ENCODE assay signal across 9 cellular contexts in the genomic region with DNA sequence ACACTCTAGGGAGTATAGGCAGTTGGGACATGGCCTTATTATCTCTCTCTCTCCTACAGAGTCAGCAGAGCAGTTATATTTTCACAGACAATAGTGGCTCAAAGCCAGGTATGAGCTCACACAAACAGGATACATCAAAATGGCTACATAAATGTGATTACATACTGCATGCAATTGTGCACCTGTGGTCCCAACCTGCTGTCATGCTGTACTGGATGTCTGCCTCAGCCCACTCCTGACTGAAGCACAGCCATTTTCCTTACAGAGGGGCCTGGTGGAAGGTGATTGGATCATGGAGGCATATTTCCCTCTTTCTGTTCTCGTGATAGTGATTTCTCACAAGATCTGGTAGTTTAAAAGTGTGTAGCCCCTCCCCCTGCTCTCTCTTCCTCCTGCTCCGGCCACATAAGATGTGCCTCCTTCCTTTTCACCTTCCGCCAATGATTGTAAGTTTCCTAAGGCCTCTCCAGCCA. TPM values are rescaled to one million over a fixed set of nuclear protein-coding genes. Genes with fewer than 3 reads are reported as not detected.
DNase-seq lines count a peak whose midpoint lies in the region; ATAC-seq and TF ChIP-seq lines count a peak whose summit lies in the region.
"Had no signal": no experiment of that assay in that cellular context is flagged by ENCODE, and none has a peak within 500 bp of the region (broad histone marks: within the 10 kb centered on the region; RNA-seq: fewer than 3 reads in every experiment).

No MANE protein-coding gene starts in this region.

- no peak overlapping the region for H3K9ac ChIP-seq in fibroblast of lung (ENCODE audit: insufficient read depth, low read length)
- no peak overlapping the region for H3K9ac ChIP-seq in neuronal stem cell (ENCODE audit: low read depth, low read length, poor library complexity)

- H3K4me1 ChIP-seq in A673 (ENCODE audit: insufficient read depth, low read length, poor library complexity, severe bottlenecking) = no peaks in the 10 kb centered on the region
- no peaks in the 10 kb centered on the region for H3K4me1 ChIP-seq in SJCRH30
- H3K4me1 ChIP-seq in fibroblast of lung (ENCODE audit: control insufficient read depth, extremely low read depth, insufficient read depth, low read length) = no peaks in the 10 kb centered on the region
- no peaks in the 10 kb centered on the region for H3K4me1 ChIP-seq in neuronal stem cell (ENCODE audit: control insufficient read depth in 2 of 2, insufficient read depth in 1 of 2, low read depth in 1 of 2, low read length in 2 of 2)

- H2BK15ac ChIP-seq in neuronal stem cell (ENCODE audit: low read length) = no peak overlapping the region

- H3K36me3 ChIP-seq in A673 (ENCODE audit: insufficient read depth, low read length, poor library complexity, severe bottlenecking) (no peaks in the 10 kb centered on the region), SJCRH30 (no peaks in the 10 kb centered on the region), fibroblast of lung (ENCODE audit: control insufficient read depth, insufficient read depth, low read length) (no peaks in the 10 kb centered on the region), neuronal stem cell (replicated peaks in 1 of 2; ENCODE audit: control insufficient read depth in 2 of 2, insufficient read depth in 2 of 2, low read length in 2 of 2) (no peaks in the 10 kb centered on the region)
- H3K36me3 ChIP-seq: heart right ventricle had no signal

- no peak overlapping the region for H2AK5ac ChIP-seq in neuronal stem cell (ENCODE audit: low read depth, low read length)

- no peaks in the 10 kb centered on the region for H3K79me2 ChIP-seq in fibroblast of lung (ENCODE audit: control insufficient read depth, insufficient read depth, low read length)

- CTCF ChIA-PET in A673 (lab: Charles Lee) = no interaction called here

- peak; percentile 31 for DNase-seq in A673 (ENCODE audit: low spot score)
- DNase-seq in DMS53 treated with DMSO at 0.1 percent for 48 hours (lab: John Stamatoyannopoulos, UW; ENCODE audit: unreplicated experiment) = peak; percentile 3
- peak; percentile 18 to 51 for DNase-seq in SJCRH30
- peak; percentile 11 to 22 for DNase-seq in fibroblast of lung (ENCODE audit: low read depth in 2 of 2)
- DNase-seq in lower leg skin (ENCODE audit: low spot score in 2 of 2) = no peak
- DNase-seq in neuronal stem cell (ENCODE audit: low spot score) = no peak
- no peak for DNase-seq in substantia nigra (lab: John Stamatoyannopoulos, UW)
- DNase-seq: heart right ventricle had no signal

- H3K14ac ChIP-seq in neuronal stem cell (ENCODE audit: low read length) = no peak overlapping the region

- H3K27ac ChIP-seq in A673 (ENCODE audit: low read depth, low read length, poor library complexity, severe bottlenecking) (no peak overlapping the region), SJCRH30 (no peak overlapping the region), fibroblast of lung (ENCODE audit: insufficient read depth, low read length) (no peak overlapping the region), neuronal stem cell (replicated peaks; ENCODE audit: low read length) (no peak overlapping the region), substantia nigra (ENCODE audit: low read depth, low read length, poor library complexity, severe bottlenecking) (no peak overlapping the region)

- no peaks in the 10 kb centered on the region for H3K27me3 ChIP-seq in A673 (replicated peaks; ENCODE audit: insufficient read depth, low read depth, low read length, poor library complexity)
- H3K27me3 ChIP-seq in SJCRH30 = no peaks in the 10 kb centered on the region
- H3K27me3 ChIP-seq in fibroblast of lung (ENCODE audit: control insufficient read depth, insufficient read depth, low read length) = no peaks in the 10 kb centered on the region
- no peaks in the 10 kb centered on the region for H3K27me3 ChIP-seq in neuronal stem cell (ENCODE audit: control insufficient read depth in 3 of 3, insufficient read depth in 3 of 3, low read depth in 1 of 3, low read length in 3 of 3)
- H3K27me3 ChIP-seq: heart right ventricle had no signal

- H3K23ac ChIP-seq in neuronal stem cell (ENCODE audit: low read depth, low read length, poor library complexity) = no peak overlapping the region

- no peaks in the 10 kb centered on the region for H3K79me1 ChIP-seq in neuronal stem cell (ENCODE audit: low read depth, low read length)

- 79 to 80% methylated on average over 3 of the region's 3 CpGs for WGBS in lower leg skin, 2 donors
- WGBS in neuronal stem cell (ENCODE audit: extremely low coverage in 2 of 2, insufficient read length in 2 of 2, insufficient replicate concordance in 1 of 2), 2 donors = no CpG with 5 or more reads among the region's 3 CpGs

- H4K8ac ChIP-seq in neuronal stem cell (ENCODE audit: low read depth, low read length) = no peak overlapping the region

- no peak overlapping the region for H2BK120ac ChIP-seq in neuronal stem cell (ENCODE audit: low read depth, low read length)

- H2AFZ ChIP-seq in fibroblast of lung (ENCODE audit: low read length) (peak overlapping the region; percentile 37), neuronal stem cell (ENCODE audit: low read length) (no peak overlapping the region)

- BruUV-seq in A673 (replicated peaks; lab: Mats Ljungman, UMichigan) = no TSS peak

- ATAC-seq in HG03442 (IDR thresholded peaks at IDR 0.05; ENCODE audit: unreplicated experiment) = no peak

- H2BK5ac ChIP-seq in neuronal stem cell (ENCODE audit: low read length) = no peak overlapping the region

- peaks cover 5% of the 10 kb centered on the region for H3K9me3 ChIP-seq in A673 (ENCODE audit: low read depth, low read length, poor library complexity, severe bottlenecking)
- peaks cover 6% of the 10 kb centered on the region; the same call in 1 of the 2 replicates for H3K9me3 ChIP-seq in SJCRH30 (replicated peaks)
- H3K9me3 ChIP-seq in fibroblast of lung (ENCODE audit: control insufficient read depth, insufficient read depth, low read depth, low read length) = no peaks in the 10 kb centered on the region
- H3K9me3 ChIP-seq in neuronal stem cell (replicated peaks in 1 of 2; ENCODE audit: control insufficient read depth in 2 of 2, insufficient read depth in 1 of 2, low read depth in 1 of 2, low read length in 2 of 2) = peaks cover 0 to 8% of the 10 kb centered on the region in 2 donors

- H2BK12ac ChIP-seq in neuronal stem cell (ENCODE audit: low read length) = no peak overlapping the region

- TF ChIP-seq POLR2A in lower leg skin (IDR thresholded peaks at IDR 0.05) = no peak

- H3K4me2 ChIP-seq in fibroblast of lung (ENCODE audit: extremely low read depth, insufficient read depth, low read length) (no peak overlapping the region), neuronal stem cell (ENCODE audit: insufficient read depth, low read length, poor library complexity, severe bottlenecking) (no peak overlapping the region)

- no peak overlapping the region for H4K91ac ChIP-seq in neuronal stem cell (ENCODE audit: low read depth, low read length, poor library complexity)

- no peak overlapping the region for H3K4ac ChIP-seq in neuronal stem cell (ENCODE audit: low read length)

- TF ChIP-seq CTCF in A673 (conservative IDR thresholded peaks at IDR 0.05; ENCODE audit: low read depth, low read length) = no peak
- no peak for TF ChIP-seq CTCF in fibroblast of lung (conservative IDR thresholded peaks at IDR 0.05 in 1 of 2, IDR thresholded peaks at IDR 0.05 in 1 of 2; ENCODE audit: low read depth in 1 of 2, low read length in 2 of 2)
- TF ChIP-seq CTCF in lower leg skin (IDR thresholded peaks at IDR 0.05) = no peak

- no peaks in the 10 kb centered on the region for H4K20me1 ChIP-seq in fibroblast of lung (ENCODE audit: control insufficient read depth, extremely low read depth, insufficient read depth, low read length)

- H3K4me3 ChIP-seq in A673 (ENCODE audit: low read depth, low read length, poor library complexity, severe bottlenecking) = no peak overlapping the region
- no peak overlapping the region for H3K4me3 ChIP-seq in SJCRH30
- no peak overlapping the region for H3K4me3 ChIP-seq in fibroblast of lung (replicated peaks in 1 of 4; ENCODE audit: control extremely low read depth in 1 of 4, insufficient read depth in 1 of 4, low read depth in 3 of 4, low read length in 4 of 4)
- no peak overlapping the region for H3K4me3 ChIP-seq in lower leg skin (ENCODE audit: low read depth, poor library complexity, severe bottlenecking)
- H3K4me3 ChIP-seq in neuronal stem cell (ENCODE audit: low read length in 2 of 2) = no peak overlapping the region

- H3K18ac ChIP-seq in neuronal stem cell (ENCODE audit: low read length) = no peak overlapping the region

- POLR2A ChIA-PET in A673 (lab: Charles Lee; ENCODE audit: low non-redundant PET) = no interaction called here

- intact Hi-C loops in A673 (cut with micrococcal nuclease; ENCODE audit: unreplicated experiment) = no loop called here
- intact Hi-C loops in lower leg skin (cut with DNase I; ENCODE audit: low total_unique reads) = no loop called here

RNA-seq across cellular contexts. Expression of gene SAMHD1, which starts 37.0 kb away (rescaled TPM):
- total RNA-seq in A673 (2021) (10.0 and 10.9 TPM in 2 replicates), fibroblast of lung (29.5 and 47.2 TPM in 2 replicates), lower leg skin (100 to 1,000 TPM in 1 of 4 donors, 10 to 100 TPM in 3; 29.4 to 109 (median 38.3) TPM)
- 10.1 and 11.9 TPM in 2 replicates for total RNA-seq in SJCRH30 (2014; rRNA removed; shearing (Covaris generic))
- 25.9 and 34.2 TPM in 2 replicates for polyA plus RNA-seq in fibroblast of lung
- 28.8 and 29.1 TPM in 2 replicates for polyA plus RNA-seq in fibroblast of lung (2012)
- polyA minus RNA-seq in fibroblast of lung (ENCODE audit: low replicate concordance) = 21.9 and 23.0 TPM in 2 replicates
- 6.9 TPM for polyA plus RNA-seq in neuronal stem cell (2013, experiment 1 of 2)
- polyA plus RNA-seq in neuronal stem cell (2013, experiment 2 of 2) = 7.6 TPM

Comparison
In these comparisons a context has a peak if more than half of its experiments do, and no peak if none do; other contexts are left out.
1. DNase-seq: peak in A673 (single experiment), DMS53 treated with DMSO at 0.1 percent for 48 hours (single experiment), SJCRH30 (2 of 2) and fibroblast of lung (2 of 2); none in lower leg skin (0 of 2), neuronal stem cell (single experiment) and substantia nigra (0 of 49).